18 cellular contexts compared by ENCODE assay signal in genomic region chr19:33238750-33239149, GRCh38. TPM values are rescaled to one million over a fixed set of nuclear protein-coding genes. Genes with fewer than 3 reads are reported as not detected.
DNase-seq lines count a peak whose midpoint lies in the region; ATAC-seq and TF ChIP-seq lines count a peak whose summit lies in the region.
"Had no signal": no experiment of that assay in that cellular context is flagged by ENCODE, and none has a peak within 500 bp of the region (broad histone marks: within the 10 kb centered on the region; RNA-seq: fewer than 3 reads in every experiment).

No MANE protein-coding gene starts in this region.

- H3K4me3 Mint-ChIP-seq in CD8-positive, alpha-beta memory T cell, result peak overlapping the region in 3 of 7 donors; percentile 22 to 70 (median 41)
- peak overlapping the region in 1 of 2 donors; percentile 73 for H3K4me3 Mint-ChIP-seq in effector memory CD8-positive, alpha-beta T cell
- H3K4me3 Mint-ChIP-seq in neural progenitor cell, result no peak overlapping the region
- H3K4me3 Mint-ChIP-seq: CD4-positive, alpha-beta T cell; H9 had no signal

- CTCF ChIA-PET in CD8-positive, alpha-beta memory T cell (lab: Charles Lee), result interaction anchor here (5.4 to 5.5 kb wide), 2 partner anchors 167 kb away, joined by 35 to 70 read pairs; no protein-coding TSS in a partner anchor
- CTCF ChIA-PET in HEK293 (lab: Yijun Ruan, JAX), result interaction anchor here (0.7 to 11.2 kb wide), 7 partner anchors 17 to 532 kb away, joined by 3 to 292 read pairs (median 34); no protein-coding TSS in a partner anchor

- no peaks in the 10 kb centered on the region for H3F3A ChIP-seq in neural progenitor cell (ENCODE audit: low read depth)

- H3K27ac Mint-ChIP-seq in CD8-positive, alpha-beta memory T cell, result peak overlapping the region in 5 of 8 donors; percentile 14 to 50 (median 38)
- H3K27ac Mint-ChIP-seq in effector memory CD8-positive, alpha-beta T cell, result peak overlapping the region; percentile 94 to 95
- H3K27ac Mint-ChIP-seq in neural progenitor cell, result peak overlapping the region; percentile 74
- H3K27ac Mint-ChIP-seq: CD4-positive, alpha-beta T cell; H9 had no signal

- H3K27me3 ChIP-seq in CD8-positive, alpha-beta memory T cell (ENCODE audit: insufficient read depth, low read length, poor library complexity, severe bottlenecking), result no peaks in the 10 kb centered on the region
- H3K27me3 ChIP-seq in neural progenitor cell (peaks cover 4% of the 10 kb centered on the region), stomach (peaks cover 0 to 35% (median 4%) of the 10 kb centered on the region in 3 donors)

- ATAC-seq in effector memory CD8-positive, alpha-beta T cell (replicated peaks), result no peak

- H3K4me1 ChIP-seq in CD8-positive, alpha-beta memory T cell (ENCODE audit: insufficient read depth, low read length), result peaks cover 20% of the 10 kb centered on the region
- H3K4me1 ChIP-seq in HEK293 (ENCODE audit: control insufficient read depth, insufficient read depth, low read length) (peaks cover 2% of the 10 kb centered on the region; the same call in 1 of the 2 replicates), neural progenitor cell (no peaks in the 10 kb centered on the region), stomach (peaks cover 8 to 19% (median 18%) of the 10 kb centered on the region in 4 donors)

- no peak for TF ChIP-seq CTCF in HEK293 (tag by site-specific recombination; IDR thresholded peaks at IDR 0.05)
- TF ChIP-seq CTCF in neural progenitor cell (IDR thresholded peaks at IDR 0.05), result no peak
- no peak for TF ChIP-seq CTCF in stomach (IDR thresholded peaks at IDR 0.05)

- TF ChIP-seq EP300 in stomach (IDR thresholded peaks at IDR 0.05), result no peak

- WGBS in stomach, 5 donors, result 88 to 96% (median 94%) methylated on average over 4 of the region's 4 CpGs

- TF ChIP-seq POLR2A in stomach (IDR thresholded peaks at IDR 0.05), result no peak

- H3K36me3 Mint-ChIP-seq in CD8-positive, alpha-beta memory T cell, result no peaks in the 10 kb centered on the region
- no peaks in the 10 kb centered on the region for H3K36me3 Mint-ChIP-seq in effector memory CD8-positive, alpha-beta T cell (ENCODE audit: insufficient read depth)
- H3K36me3 Mint-ChIP-seq in neural progenitor cell, result no peaks in the 10 kb centered on the region

- POLR2A ChIA-PET in CD8-positive, alpha-beta memory T cell (lab: Charles Lee), result interaction anchor here (0.6 kb wide), 1 partner anchor 53 kb away, joined by 10 read pairs; no protein-coding TSS in a partner anchor
- POLR2A ChIA-PET in HEK293 (lab: Yijun Ruan, JAX), result interaction anchor here (0.6 kb wide), 1 partner anchor 268 kb away, joined by 4 read pairs; no protein-coding TSS in a partner anchor

- no peak overlapping the region for H2AFZ ChIP-seq in neural progenitor cell (replicated peaks)

- H3K9me3 Mint-ChIP-seq in CD8-positive, alpha-beta memory T cell, result no peaks in the 10 kb centered on the region
- H3K9me3 Mint-ChIP-seq in effector memory CD8-positive, alpha-beta T cell, result no peaks in the 10 kb centered on the region
- no peaks in the 10 kb centered on the region for H3K9me3 Mint-ChIP-seq in neural progenitor cell
- H3K9me3 Mint-ChIP-seq: CD4-positive, alpha-beta T cell; H9 had no signal

- H3K27me3 Mint-ChIP-seq in CD8-positive, alpha-beta memory T cell, result peaks cover 2 to 6% of the 10 kb centered on the region in 2 donors
- no peaks in the 10 kb centered on the region for H3K27me3 Mint-ChIP-seq in effector memory CD8-positive, alpha-beta T cell
- no peaks in the 10 kb centered on the region for H3K27me3 Mint-ChIP-seq in neural progenitor cell (ENCODE audit: insufficient read depth, low read depth)

- no peaks in the 10 kb centered on the region for H4K20me1 ChIP-seq in neural progenitor cell (ENCODE audit: low read depth)

- DNase-seq in CD8-positive, alpha-beta memory T cell, result no peak
- no peak for DNase-seq in effector memory CD8-positive, alpha-beta T cell
- DNase-seq in neural progenitor cell (ENCODE audit: low spot score), result no peak
- no peak for DNase-seq in activated CD4-positive, CD25-positive, alpha-beta regulatory T cell (lab: John Stamatoyannopoulos, UW)
- no peak for DNase-seq in hepatic stellate cell (ENCODE audit: low spot score)
- DNase-seq in germinal center (ENCODE audit: low spot score), result no peak
- DNase-seq in stomach, result no peak
- DNase-seq: ACHN; CD4-positive, alpha-beta T cell; DMS153; DMS79; GF-D8; H9 had no signal

- H3K4me3 ChIP-seq in CD8-positive, alpha-beta memory T cell (ENCODE audit: low read length), result no peak overlapping the region
- H3K4me3 ChIP-seq in HEK293 (ENCODE audit: low read depth, low read length) (no peak overlapping the region), neural progenitor cell (no peak overlapping the region), stomach (no peak overlapping the region)

- peaks cover 18 to 27% (median 19%) of the 10 kb centered on the region in 3 donors for H3K4me1 Mint-ChIP-seq in CD8-positive, alpha-beta memory T cell
- H3K4me1 Mint-ChIP-seq in effector memory CD8-positive, alpha-beta T cell (ENCODE audit: low read depth in 2 of 2), result peaks cover 24 to 25% of the 10 kb centered on the region in 2 donors
- H3K4me1 Mint-ChIP-seq in neural progenitor cell, result no peaks in the 10 kb centered on the region

- H3K79me2 ChIP-seq in neural progenitor cell (ENCODE audit: low read depth), result no peaks in the 10 kb centered on the region

- intact Hi-C loops in stomach (cut with DNase I; ENCODE audit: low total_unique reads), result no loop called here

- no peak overlapping the region for H3K4me2 ChIP-seq in neural progenitor cell

- no peaks in the 10 kb centered on the region for H3K9me3 ChIP-seq in CD8-positive, alpha-beta memory T cell (ENCODE audit: low read length)
- no peaks in the 10 kb centered on the region for H3K9me3 ChIP-seq in HEK293 (ENCODE audit: control insufficient read depth, insufficient read depth, low read depth, low read length)
- no peaks in the 10 kb centered on the region for H3K9me3 ChIP-seq in neural progenitor cell (ENCODE audit: low read depth)
- H3K9me3 ChIP-seq in stomach, result no peaks in the 10 kb centered on the region

- H3K27ac ChIP-seq in CD8-positive, alpha-beta memory T cell (ENCODE audit: low read depth, low read length), result no peak overlapping the region
- H3K27ac ChIP-seq in HEK293 (ENCODE audit: extremely low read depth, low read depth, low read length) (no peak overlapping the region), neural progenitor cell (no peak overlapping the region), stomach (no peak overlapping the region)
- H3K27ac ChIP-seq: C4-2B, HL-60 had no signal

- H3K36me3 ChIP-seq in CD8-positive, alpha-beta memory T cell (ENCODE audit: insufficient read depth, low read length), result no peaks in the 10 kb centered on the region
- H3K36me3 ChIP-seq in HEK293 (ENCODE audit: control insufficient read depth in 2 of 2, insufficient read depth in 1 of 2, low read length in 2 of 2), result no peaks in the 10 kb centered on the region
- H3K36me3 ChIP-seq in neural progenitor cell, result no peaks in the 10 kb centered on the region
- H3K36me3 ChIP-seq in stomach, result no peaks in the 10 kb centered on the region

- H3K9ac ChIP-seq in neural progenitor cell, result no peak overlapping the region

TF ChIP-seq in HEK293, 187 proteins besides CTCF, POLR2A, EP300 and RAD21:
- no peak for TF ChIP-seq ZNF600 (tag by site-specific recombination; IDR thresholded peaks at IDR 0.05)
- 0 out of 2 replicates have a peak, but pooled peaks have one; percentile 4 for TF ChIP-seq ZBTB20 (tag by site-specific recombination; IDR thresholded peaks at IDR 0.05)
- no peak for TF ChIP-seq ZNF621 (tag by site-specific recombination; IDR thresholded peaks at IDR 0.05)
- no peak for TF ChIP-seq ZBTB21 (tag by site-specific recombination; IDR thresholded peaks at IDR 0.05)
- TF ChIP-seq ZFHX2 (tag by site-specific recombination; conservative IDR thresholded peaks at IDR 0.05), result peak; percentile 68
- peak; percentile 26; the same call in 1 of the 2 replicates for TF ChIP-seq EGR2 (tag by site-specific recombination; IDR thresholded peaks at IDR 0.05; ENCODE audit: low read depth)

RNA-seq across cellular contexts. Expression of gene SLC7A10, which starts 13.1 kb away (rescaled TPM):
- total RNA-seq in CD8-positive, alpha-beta memory T cell, result not detected
- polyA plus RNA-seq in CD8-positive, alpha-beta memory T cell, result not detected
- total RNA-seq in neural progenitor cell (ENCODE audit: low replicate concordance) (0.79 and 0.81 TPM in 2 replicates), stomach (under 1 TPM in 1 of 5 donors, not detected in 4; 0.73 TPM)
- not detected for polyA plus RNA-seq in stomach
- total RNA-seq: CD4-positive, alpha-beta T cell; HT1080 had no signal
- polyA plus RNA-seq: BJ had no signal

RNA-seq across cellular contexts. Expression of gene LRP3, which starts 44.6 kb away (rescaled TPM):
- under 1 TPM in 1 of 2 experiments, not detected in 1; 0.24 TPM for total RNA-seq in CD8-positive, alpha-beta memory T cell
- not detected for polyA plus RNA-seq in CD8-positive, alpha-beta memory T cell
- 7.5 and 40.0 TPM in 2 replicates for total RNA-seq in neural progenitor cell (ENCODE audit: low replicate concordance)
- 10 to 100 TPM in 4 of 5 donors, 1 to 10 TPM in 1; 7.5 to 26.6 (median 18.1) TPM for total RNA-seq in stomach
- 10 to 100 TPM in 2 of 3 donors, 1 to 10 TPM in 1; 8.4 to 14.0 (median 10.3) TPM for polyA plus RNA-seq in stomach

Comparison
In these comparisons a context has a peak if more than half of its experiments do, and no peak if none do; other contexts are left out.
1. H3K27ac Mint-ChIP-seq: peak in every context shown above with its lines; median percentile 94 in effector memory CD8-positive, alpha-beta T cell; 74 in neural progenitor cell; 38 in CD8-positive, alpha-beta memory T cell.